ENCODE assay signal across 15 cellular contexts in genomic region chr2:60958800-60959199, GRCh38. TPM values are rescaled to one million over a fixed set of nuclear protein-coding genes. Genes with fewer than 3 reads are reported as not detected.
DNase-seq lines count a peak whose midpoint lies in the region; ATAC-seq and TF ChIP-seq lines count a peak whose summit lies in the region.
"Had no signal": no experiment of that assay in that cellular context is flagged by ENCODE, and none has a peak within 500 bp of the region (broad histone marks: within the 10 kb centered on the region; RNA-seq: fewer than 3 reads in every experiment).

No MANE protein-coding gene starts in this region.

- WGBS in lower leg skin, 2 donors, result 45 to 52% methylated on average over 3 of the region's 3 CpGs

- POLR2A ChIA-PET in WTC11 (lab: Charles Lee), result no interaction called here

- peaks cover 5% of the 10 kb centered on the region for H3K4me1 Mint-ChIP-seq in stimulated activated memory B cell treated with anti-CD40 and anti-IgM and Interleukin-4, amounts not matched to agents 10 μg/mL and 1 μg/mL and 100 μg/mL, for 72 hours
- H3K4me1 Mint-ChIP-seq in WTC11, result no peaks in the 10 kb centered on the region

- no peak for TF ChIP-seq POLR2A in lower leg skin (IDR thresholded peaks at IDR 0.05)

- ATAC-seq in SK-N-SH treated with all-trans-retinoic acid at 6 μM for 48 hours, result peak; percentile 56
- no peak for ATAC-seq in stimulated activated memory B cell treated with anti-CD40 and anti-IgM and Interleukin-4, amounts not matched to agents 10 μg/mL and 1 μg/mL and 100 μg/mL, for 72 hours
- no peak for ATAC-seq in WTC11
- ATAC-seq: activated T-cell treated with anti-CD3 and anti-CD28 coated beads, Interleukin-2, amount 50 U/mL, for 4 hours had no signal

- intact Hi-C loops in lower leg skin (cut with DNase I; ENCODE audit: low total_unique reads), result no loop called here

- H3K4me3 Mint-ChIP-seq in stimulated activated memory B cell treated with anti-CD40 and anti-IgM and Interleukin-4, amounts not matched to agents 10 μg/mL and 1 μg/mL and 100 μg/mL, for 72 hours, result no peak overlapping the region
- H3K4me3 Mint-ChIP-seq in WTC11, result no peak overlapping the region
- H3K4me3 Mint-ChIP-seq: activated B cell treated with CpG ODN at 0.5 μM for 24 hours; activated T-cell treated with anti-CD3 and anti-CD28 coated beads, Interleukin-2, amount 50 U/mL, for 4 hours had no signal

- H3K27ac Mint-ChIP-seq in stimulated activated memory B cell treated with anti-CD40 and anti-IgM and Interleukin-4, amounts not matched to agents 10 μg/mL and 1 μg/mL and 100 μg/mL, for 72 hours, result peak overlapping the region; percentile 17
- H3K27ac Mint-ChIP-seq in WTC11, result no peak overlapping the region
- H3K27ac Mint-ChIP-seq: activated B cell treated with CpG ODN at 0.5 μM for 24 hours had no signal

- CTCF ChIA-PET in WTC11 (lab: Charles Lee), result no interaction called here

- no peaks in the 10 kb centered on the region for H3K9me3 Mint-ChIP-seq in stimulated activated memory B cell treated with anti-CD40 and anti-IgM and Interleukin-4, amounts not matched to agents 10 μg/mL and 1 μg/mL and 100 μg/mL, for 72 hours
- no peaks in the 10 kb centered on the region for H3K9me3 Mint-ChIP-seq in WTC11
- H3K9me3 Mint-ChIP-seq: activated B cell treated with CpG ODN at 0.5 μM for 24 hours; activated T-cell treated with anti-CD3 and anti-CD28 coated beads, Interleukin-2, amount 50 U/mL, for 4 hours had no signal

- H3K36me3 Mint-ChIP-seq in stimulated activated memory B cell treated with anti-CD40 and anti-IgM and Interleukin-4, amounts not matched to agents 10 μg/mL and 1 μg/mL and 100 μg/mL, for 72 hours, result peaks cover 32% of the 10 kb centered on the region
- H3K36me3 Mint-ChIP-seq in WTC11, result no peaks in the 10 kb centered on the region

- H3K4me3 ChIP-seq in fibroblast of the aortic adventitia (ENCODE audit: low read depth, low read length) (no peak overlapping the region), lower leg skin (ENCODE audit: low read depth, poor library complexity, severe bottlenecking) (no peak overlapping the region)
- H3K4me3 ChIP-seq: ascending aorta, SJSA1 had no signal

- no peaks in the 10 kb centered on the region for H3K27me3 Mint-ChIP-seq in stimulated activated memory B cell treated with anti-CD40 and anti-IgM and Interleukin-4, amounts not matched to agents 10 μg/mL and 1 μg/mL and 100 μg/mL, for 72 hours
- H3K27me3 Mint-ChIP-seq in WTC11 (ENCODE audit: low read depth), result no peaks in the 10 kb centered on the region
- H3K27me3 Mint-ChIP-seq: activated B cell treated with CpG ODN at 0.5 μM for 24 hours had no signal

- TF ChIP-seq CTCF in fibroblast of the aortic adventitia (IDR thresholded peaks at IDR 0.05; ENCODE audit: insufficient read depth, low read length) (no peak), lower leg skin (IDR thresholded peaks at IDR 0.05) (no peak), WTC11 (IDR thresholded peaks at IDR 0.05) (no peak)

- DNase-seq in ELR (ENCODE audit: low read depth), result peak; percentile 64
- peak; percentile 57 for DNase-seq in fibroblast of the aortic adventitia (ENCODE audit: low read depth)
- no peak for DNase-seq in HUDEP-2 (lab: John Stamatoyannopoulos, UW; ENCODE audit: unreplicated experiment in 76 of 76)
- no peak for DNase-seq in lower leg skin (ENCODE audit: low spot score in 2 of 2)
- DNase-seq in WTC11 (ENCODE audit: low spot score), result no peak
- no peak for DNase-seq in D341Med (ENCODE audit: low spot score)
- DNase-seq: activated B cell treated with CpG ODN at 0.5 μM for 24 hours; activated T-cell treated with anti-CD3 and anti-CD28 coated beads, Interleukin-2, amount 50 U/mL, for 4 hours; erythroblast; NCI-H1092 treated with DMSO at 0.1 percent for 48 hours; NCI-H526 treated with DMSO at 0.1 percent for 48 hours had no signal

TF ChIP-seq in SK-N-SH treated with all-trans-retinoic acid at 6 μM for 48 hours, 23 proteins besides CTCF, POLR2A, EP300 and RAD21 (continues in another document):
- TF ChIP-seq PPARA (CRISPR knock-in tag; IDR thresholded peaks at IDR 0.05; ENCODE audit: borderline replicate concordance), result no peak
- no peak for TF ChIP-seq ZFP3 (CRISPR knock-in tag; IDR thresholded peaks at IDR 0.05)
- TF ChIP-seq ZNF8 (CRISPR knock-in tag; IDR thresholded peaks at IDR 0.05), result no peak
- TF ChIP-seq CREB5 (CRISPR knock-in tag; IDR thresholded peaks at IDR 0.05; ENCODE audit: low read depth), result no peak
- no peak for TF ChIP-seq CSRNP3 (CRISPR knock-in tag; IDR thresholded peaks at IDR 0.05)
- no peak for TF ChIP-seq ESRRG (CRISPR knock-in tag; IDR thresholded peaks at IDR 0.05)

TF ChIP-seq in WTC11, 78 proteins besides CTCF, POLR2A, EP300 and RAD21:
- TF ChIP-seq ELF4 (CRISPR knock-in tag; IDR thresholded peaks at IDR 0.05; ENCODE audit: low read depth), result no peak
- TF ChIP-seq HMGXB4 (CRISPR knock-in tag; IDR thresholded peaks at IDR 0.05), result no peak
- TF ChIP-seq ZNF396 (CRISPR knock-in tag; IDR thresholded peaks at IDR 0.05; ENCODE audit: borderline replicate concordance), result no peak
- TF ChIP-seq, protein P1, sequence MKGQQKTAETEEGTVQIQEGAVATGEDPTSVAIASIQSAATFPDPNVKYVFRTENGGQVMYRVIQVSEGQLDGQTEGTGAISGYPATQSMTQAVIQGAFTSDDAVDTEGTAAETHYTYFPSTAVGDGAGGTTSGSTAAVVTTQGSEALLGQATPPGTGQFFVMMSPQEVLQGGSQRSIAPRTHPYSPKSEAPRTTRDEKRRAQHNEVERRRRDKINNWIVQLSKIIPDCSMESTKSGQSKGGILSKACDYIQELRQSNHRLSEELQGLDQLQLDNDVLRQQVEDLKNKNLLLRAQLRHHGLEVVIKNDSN (CRISPR knock-in tag; IDR thresholded peaks at IDR 0.05), result no peak
- no peak for TF ChIP-seq ZBTB21 (CRISPR knock-in tag; IDR thresholded peaks at IDR 0.05; ENCODE audit: borderline replicate concordance)
- TF ChIP-seq ATF1 (CRISPR knock-in tag; IDR thresholded peaks at IDR 0.05), result no peak
TF ChIP-seq in WTC11: peak in this region for 0.

RNA-seq across cellular contexts. Expression of gene PEX13, which starts 58.7 kb away (rescaled TPM):
- total RNA-seq in fibroblast of the aortic adventitia (ENCODE audit: low replicate concordance) (13.7 and 26.8 TPM in 2 replicates), lower leg skin (10 to 100 TPM; 37.4 to 83.2 (median 47.7) TPM), WTC11 (2021) (19.8 to 20.4 TPM (median 20.3 TPM) in 3 replicates)

RNA-seq across cellular contexts. Expression of gene PUS10, which starts 59.3 kb away (rescaled TPM):
- 7.7 and 8.8 TPM in 2 replicates for total RNA-seq in fibroblast of the aortic adventitia (ENCODE audit: low replicate concordance)
- 10 to 100 TPM in 1 of 4 donors, 1 to 10 TPM in 3; 3.6 to 10.2 (median 6.0) TPM for total RNA-seq in lower leg skin
- 2.5 to 2.9 TPM (median 2.6 TPM) in 3 replicates for total RNA-seq in WTC11 (2021)

Comparison
In these comparisons a context has a peak if more than half of its experiments do, and no peak if none do; other contexts are left out.
1. DNase-seq: peak in ELR (single experiment) and fibroblast of the aortic adventitia (single experiment); none in HUDEP-2 (0 of 76), lower leg skin (0 of 2), WTC11 (single experiment) and D341Med (single experiment).